In the genomic region with DNA sequence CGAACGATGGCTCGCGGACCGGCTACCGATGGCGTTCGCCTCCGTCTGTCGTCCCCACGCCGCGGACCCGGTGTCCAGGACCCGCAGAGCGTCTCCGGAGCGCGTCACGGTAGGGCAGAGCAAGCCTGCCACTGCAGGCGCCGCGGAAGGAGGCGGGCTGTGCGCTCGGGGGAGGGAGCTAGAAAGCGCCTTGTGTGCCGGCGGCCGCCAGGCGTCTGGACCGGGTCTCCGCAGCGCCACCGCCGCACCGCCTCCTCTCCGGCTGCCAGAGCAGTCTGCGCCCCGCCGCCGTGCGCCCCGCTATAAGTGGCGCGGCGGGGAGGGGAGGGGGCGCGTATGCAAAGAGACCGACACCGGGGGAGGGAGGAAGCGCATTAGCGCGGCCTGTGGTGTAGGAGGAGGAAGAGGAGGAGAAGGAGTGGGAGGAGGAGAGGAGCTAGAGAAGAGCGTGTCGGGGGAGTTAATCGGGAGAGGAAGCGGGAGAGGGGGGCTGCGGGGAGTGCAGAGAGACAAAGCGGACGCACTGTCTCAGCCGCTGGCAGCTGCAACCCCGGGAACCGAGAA, we compare ENCODE assay signal across 1 cellular context.
A peak's percentile ranks its signal among the peaks of the same experiment; 100 is the strongest.
TF ChIP-seq lines count a peak whose summit lies in the region.

A gene with protein sequence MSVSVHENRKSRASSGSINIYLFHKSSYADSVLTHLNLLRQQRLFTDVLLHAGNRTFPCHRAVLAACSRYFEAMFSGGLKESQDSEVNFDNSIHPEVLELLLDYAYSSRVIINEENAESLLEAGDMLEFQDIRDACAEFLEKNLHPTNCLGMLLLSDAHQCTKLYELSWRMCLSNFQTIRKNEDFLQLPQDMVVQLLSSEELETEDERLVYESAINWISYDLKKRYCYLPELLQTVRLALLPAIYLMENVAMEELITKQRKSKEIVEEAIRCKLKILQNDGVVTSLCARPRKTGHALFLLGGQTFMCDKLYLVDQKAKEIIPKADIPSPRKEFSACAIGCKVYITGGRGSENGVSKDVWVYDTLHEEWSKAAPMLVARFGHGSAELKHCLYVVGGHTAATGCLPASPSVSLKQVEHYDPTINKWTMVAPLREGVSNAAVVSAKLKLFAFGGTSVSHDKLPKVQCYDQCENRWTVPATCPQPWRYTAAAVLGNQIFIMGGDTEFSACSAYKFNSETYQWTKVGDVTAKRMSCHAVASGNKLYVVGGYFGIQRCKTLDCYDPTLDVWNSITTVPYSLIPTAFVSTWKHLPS (minus strand): TSS at position 279 of the 564 bp plus-strand sequence. CDS start 4,243 bp downstream, outside the sequence.

TF ChIP-seq in PFSK-1, 5 proteins besides CTCF, POLR2A, EP300 and RAD21 (continued from another document):
- TF ChIP-seq, protein P1, sequence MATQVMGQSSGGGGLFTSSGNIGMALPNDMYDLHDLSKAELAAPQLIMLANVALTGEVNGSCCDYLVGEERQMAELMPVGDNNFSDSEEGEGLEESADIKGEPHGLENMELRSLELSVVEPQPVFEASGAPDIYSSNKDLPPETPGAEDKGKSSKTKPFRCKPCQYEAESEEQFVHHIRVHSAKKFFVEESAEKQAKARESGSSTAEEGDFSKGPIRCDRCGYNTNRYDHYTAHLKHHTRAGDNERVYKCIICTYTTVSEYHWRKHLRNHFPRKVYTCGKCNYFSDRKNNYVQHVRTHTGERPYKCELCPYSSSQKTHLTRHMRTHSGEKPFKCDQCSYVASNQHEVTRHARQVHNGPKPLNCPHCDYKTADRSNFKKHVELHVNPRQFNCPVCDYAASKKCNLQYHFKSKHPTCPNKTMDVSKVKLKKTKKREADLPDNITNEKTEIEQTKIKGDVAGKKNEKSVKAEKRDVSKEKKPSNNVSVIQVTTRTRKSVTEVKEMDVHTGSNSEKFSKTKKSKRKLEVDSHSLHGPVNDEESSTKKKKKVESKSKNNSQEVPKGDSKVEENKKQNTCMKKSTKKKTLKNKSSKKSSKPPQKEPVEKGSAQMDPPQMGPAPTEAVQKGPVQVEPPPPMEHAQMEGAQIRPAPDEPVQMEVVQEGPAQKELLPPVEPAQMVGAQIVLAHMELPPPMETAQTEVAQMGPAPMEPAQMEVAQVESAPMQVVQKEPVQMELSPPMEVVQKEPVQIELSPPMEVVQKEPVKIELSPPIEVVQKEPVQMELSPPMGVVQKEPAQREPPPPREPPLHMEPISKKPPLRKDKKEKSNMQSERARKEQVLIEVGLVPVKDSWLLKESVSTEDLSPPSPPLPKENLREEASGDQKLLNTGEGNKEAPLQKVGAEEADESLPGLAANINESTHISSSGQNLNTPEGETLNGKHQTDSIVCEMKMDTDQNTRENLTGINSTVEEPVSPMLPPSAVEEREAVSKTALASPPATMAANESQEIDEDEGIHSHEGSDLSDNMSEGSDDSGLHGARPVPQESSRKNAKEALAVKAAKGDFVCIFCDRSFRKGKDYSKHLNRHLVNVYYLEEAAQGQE (IDR thresholded peaks at IDR 0.05; ENCODE audit: insufficient read depth in 1 of 2, low read depth in 2 of 2, low read length in 2 of 2): 0 out of 4 replicates have a peak, but pooled peaks of 1 of the 2 experiments have one; percentile 8
- TF ChIP-seq TAF1 (IDR thresholded peaks at IDR 0.05; ENCODE audit: borderline replicate concordance, insufficient read depth, low read length) (0 out of 2 replicates have a peak, but pooled peaks have one; percentile 42), FOXP2 (optimal IDR thresholded peaks at IDR 0.05; ENCODE audit: borderline replicate concordance, extremely low read depth, extremely low read length, insufficient read depth) (peak; percentile 53)
